In genomic region chr2:43274721-43275120, GRCh38 we compare ENCODE assay signal across 14 cellular contexts. TPM values are rescaled to one million over a fixed set of nuclear protein-coding genes. Genes with fewer than 3 reads are reported as not detected.
DNase-seq lines count a peak whose midpoint lies in the region; ATAC-seq and TF ChIP-seq lines count a peak whose summit lies in the region.
"Had no signal": no experiment of that assay in that cellular context is flagged by ENCODE, and none has a peak within 500 bp of the region (broad histone marks: within the 10 kb centered on the region; RNA-seq: fewer than 3 reads in every experiment).

No MANE protein-coding gene starts in this region.

- H3K9me3 ChIP-seq in spleen: no peaks in the 10 kb centered on the region
- no peaks in the 10 kb centered on the region for H3K9me3 ChIP-seq in uterus
- H3K9me3 ChIP-seq: BE2C had no signal

- H3K4me1 ChIP-seq in spleen (peaks cover 18 to 59% (median 41%) of the 10 kb centered on the region in 6 donors), uterus (peaks cover 7 to 8% of the 10 kb centered on the region in 2 donors)

- no peaks in the 10 kb centered on the region for H3K27me3 Mint-ChIP-seq in dendritic cell treated with granulocyte-macrophage colony-stimulating factor and Interleukin-4, amounts not matched to agents 40 ng/mL and 50 ng/mL, for 4 days
- H3K27me3 Mint-ChIP-seq in nephron (ENCODE audit: low read depth) (peaks cover 5% of the 10 kb centered on the region), osteocyte (ENCODE audit: unreplicated experiment) (no peaks in the 10 kb centered on the region)
- H3K27me3 Mint-ChIP-seq: CD4-positive, alpha-beta memory T cell had no signal

- no peaks in the 10 kb centered on the region for H3K27me3 ChIP-seq in spleen (replicated peaks in 1 of 7)
- no peaks in the 10 kb centered on the region for H3K27me3 ChIP-seq in uterus
- H3K27me3 ChIP-seq: BE2C had no signal

- intact Hi-C loops in dendritic cell treated with granulocyte-macrophage colony-stimulating factor and Interleukin-4, amounts not matched to agents 40 ng/mL and 50 ng/mL, for 4 days (cut with micrococcal nuclease): no loop called here
- intact Hi-C loops in spleen (cut with DNase I; ENCODE audit: low total_unique reads): no loop called here
- intact Hi-C loops in uterus (cut with DNase I; ENCODE audit: low total_unique reads): no loop called here

- H3K27ac ChIP-seq in spleen (peak overlapping the region in 7 of 8 donors; percentile 26 to 80 (median 70)), uterus (peak overlapping the region; percentile 81 to 85)
- H3K27ac ChIP-seq: C4-2B had no signal

- H3K36me3 ChIP-seq in spleen (peaks cover 0 to 66% (median 3%) of the 10 kb centered on the region in 6 donors), uterus (no peaks in the 10 kb centered on the region)

- H3K4me3 ChIP-seq in spleen (no peak overlapping the region), uterus (no peak overlapping the region)
- H3K4me3 ChIP-seq: GM12878 had no signal

- TF ChIP-seq CTCF in nephron (IDR thresholded peaks at IDR 0.05; ENCODE audit: unreplicated experiment in 3 of 3): no peak
- no peak for TF ChIP-seq CTCF in spleen (IDR thresholded peaks at IDR 0.05 in 8 of 11, conservative IDR thresholded peaks at IDR 0.05 in 3 of 11)
- no peak for TF ChIP-seq CTCF in uterus (IDR thresholded peaks at IDR 0.05)
- TF ChIP-seq CTCF in osteocyte (IDR thresholded peaks at IDR 0.05): no peak

- DNase-seq in spleen: no peak
- no peak for DNase-seq in uterus
- DNase-seq in HCEC 1CT: no peak
- DNase-seq in osteocyte (ENCODE audit: extremely low spot score, unreplicated experiment): no peak
- DNase-seq: BE2C; CD4-positive, alpha-beta memory T cell; DMS79; GOT3; H9 had no signal

- H3K4me1 Mint-ChIP-seq in dendritic cell treated with granulocyte-macrophage colony-stimulating factor and Interleukin-4, amounts not matched to agents 40 ng/mL and 50 ng/mL, for 4 days (ENCODE audit: low read depth): peaks cover 60% of the 10 kb centered on the region
- H3K4me1 Mint-ChIP-seq in nephron (peaks cover 61% of the 10 kb centered on the region), osteocyte (ENCODE audit: unreplicated experiment) (peaks cover 45% of the 10 kb centered on the region)

- no peak for ATAC-seq in HG02610 (IDR thresholded peaks at IDR 0.05; ENCODE audit: unreplicated experiment)

- 91 to 97% (median 96%) methylated on average over 4 of the region's 4 CpGs for WGBS in spleen, 5 donors

- TF ChIP-seq POLR2A in spleen (IDR thresholded peaks at IDR 0.05) (no peak), uterus (IDR thresholded peaks at IDR 0.05) (no peak)

- no peak overlapping the region for H3K4me3 Mint-ChIP-seq in dendritic cell treated with granulocyte-macrophage colony-stimulating factor and Interleukin-4, amounts not matched to agents 40 ng/mL and 50 ng/mL, for 4 days
- H3K4me3 Mint-ChIP-seq in nephron: no peak overlapping the region
- H3K4me3 Mint-ChIP-seq in osteocyte (ENCODE audit: unreplicated experiment): no peak overlapping the region
- H3K4me3 Mint-ChIP-seq: CD4-positive, alpha-beta memory T cell; H9 had no signal

- no peaks in the 10 kb centered on the region for H3K9me3 Mint-ChIP-seq in dendritic cell treated with granulocyte-macrophage colony-stimulating factor and Interleukin-4, amounts not matched to agents 40 ng/mL and 50 ng/mL, for 4 days
- H3K9me3 Mint-ChIP-seq in nephron: no peaks in the 10 kb centered on the region
- no peaks in the 10 kb centered on the region for H3K9me3 Mint-ChIP-seq in osteocyte (ENCODE audit: unreplicated experiment)
- H3K9me3 Mint-ChIP-seq: CD4-positive, alpha-beta memory T cell; H9 had no signal

- peaks cover 9% of the 10 kb centered on the region for H3K36me3 Mint-ChIP-seq in dendritic cell treated with granulocyte-macrophage colony-stimulating factor and Interleukin-4, amounts not matched to agents 40 ng/mL and 50 ng/mL, for 4 days (ENCODE audit: low read depth)
- H3K36me3 Mint-ChIP-seq in nephron (ENCODE audit: low read depth) (peaks cover 13% of the 10 kb centered on the region), osteocyte (ENCODE audit: unreplicated experiment) (peaks cover 14% of the 10 kb centered on the region)

- H3K27ac Mint-ChIP-seq in dendritic cell treated with granulocyte-macrophage colony-stimulating factor and Interleukin-4, amounts not matched to agents 40 ng/mL and 50 ng/mL, for 4 days: peak overlapping the region; percentile 88
- H3K27ac Mint-ChIP-seq in nephron: peak overlapping the region; percentile 64 to 94 (median 74)
- no peak overlapping the region for H3K27ac Mint-ChIP-seq in osteocyte (ENCODE audit: unreplicated experiment)
- H3K27ac Mint-ChIP-seq: H9 had no signal

RNA-seq across cellular contexts. Expression of gene ZFP36L2, which starts 48.3 kb away (rescaled TPM):
- 100 to 1,000 TPM; 118 to 223 (median 131) TPM for total RNA-seq in spleen
- polyA plus RNA-seq in spleen: 100 to 1,000 TPM in 1 of 3 donors, 10 to 100 TPM in 2; 72.4 to 115 (median 91.0) TPM
- 100 to 1,000 TPM in 1 of 4 donors, 10 to 100 TPM in 3; 18.2 to 209 (median 67.2) TPM for total RNA-seq in uterus
- 87.9 and 88.0 TPM in 2 replicates for total RNA-seq in osteocyte
